In genomic region chr2:175535631-175536030, GRCh38 we compare ENCODE assay signal across 1 cellular context.
TF ChIP-seq lines count a peak whose summit lies in the region.

No MANE protein-coding gene starts in this region.

TF ChIP-seq in GM23338, 12 proteins besides CTCF, POLR2A, EP300 and RAD21 (continued from another document):
- no peak for TF ChIP-seq ZNF462 (CRISPR knock-in tag; IDR thresholded peaks at IDR 0.05)
- no peak for TF ChIP-seq ZNF331 (CRISPR knock-in tag; IDR thresholded peaks at IDR 0.05; ENCODE audit: low read depth)
- no peak for TF ChIP-seq JUNB (IDR thresholded peaks at IDR 0.05; ENCODE audit: unreplicated experiment)
- no peak for TF ChIP-seq EZH2 (IDR thresholded peaks at IDR 0.05; ENCODE audit: low read depth, unreplicated experiment)
- TF ChIP-seq REST (IDR thresholded peaks at IDR 0.05; ENCODE audit: unreplicated experiment) = no peak
